Comparison of ENCODE assay signal across 9 cellular contexts in the genomic region with DNA sequence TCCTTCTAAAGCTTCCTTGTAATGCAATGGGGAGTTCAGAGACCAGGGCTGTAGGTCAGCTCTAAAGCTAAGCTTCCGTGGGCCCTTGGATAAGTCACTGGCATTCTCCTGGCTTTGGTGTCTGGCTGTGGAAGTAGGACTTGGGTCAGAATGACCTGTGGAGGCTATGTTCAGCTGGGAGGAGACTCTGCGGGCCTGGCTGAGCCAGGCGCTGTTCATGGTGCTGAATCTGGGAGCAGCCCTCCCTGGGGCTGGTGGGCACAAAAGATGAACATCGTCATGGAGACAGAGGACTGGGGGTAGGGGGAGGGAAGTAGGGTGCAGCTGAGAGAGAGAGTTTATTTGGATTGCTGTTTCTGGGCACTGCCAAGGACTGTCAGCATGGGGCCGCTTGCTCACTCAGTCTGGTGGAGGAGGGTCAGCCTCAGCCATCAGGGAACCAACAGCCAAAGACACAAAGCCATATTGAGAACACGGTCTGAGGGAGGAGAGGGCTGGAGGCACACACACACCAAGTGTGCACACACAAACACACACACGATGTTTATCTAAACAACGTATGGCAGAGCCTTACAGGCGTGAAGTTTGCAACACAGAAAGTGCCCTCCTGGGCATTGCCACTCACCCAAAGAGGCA.
DNase-seq lines count a peak whose midpoint lies in the region; ATAC-seq lines count a peak whose summit lies in the region.
"Had no signal": no experiment of that assay in that cellular context is flagged by ENCODE, and none has a peak within 500 bp of the region (broad histone marks: within the 10 kb centered on the region; RNA-seq: fewer than 3 reads in every experiment).

No MANE protein-coding gene starts in this region.

- DNase-seq in Daoy (ENCODE audit: low read depth) (peak; percentile 37), HT1080 (ENCODE audit: low read depth) (peak; percentile 14), amniotic epithelial cell (ENCODE audit: low read depth) (peak; percentile 25), left lobe of liver (ENCODE audit: low spot score) (no peak), NCI-H524 (lab: John Stamatoyannopoulos, UW) (no peak), superior temporal gyrus (ENCODE audit: extremely low spot score) (no peak)
- DNase-seq: naive thymus-derived CD4-positive, alpha-beta T cell had no signal

- ATAC-seq in left lobe of liver (peak; percentile 60), HG03378 (IDR thresholded peaks at IDR 0.05; ENCODE audit: unreplicated experiment) (no peak), HG03354 (IDR thresholded peaks at IDR 0.05; ENCODE audit: poor library complexity, severe bottlenecking, unreplicated experiment) (no peak)
- ATAC-seq: naive thymus-derived CD4-positive, alpha-beta T cell had no signal

Comparison
In these comparisons a context has a peak if more than half of its experiments do, and no peak if none do; other contexts are left out.
1. DNase-seq: peak in Daoy (single experiment), HT1080 (single experiment) and amniotic epithelial cell (single experiment); none in left lobe of liver (single experiment), NCI-H524 (0 of 2) and superior temporal gyrus (single experiment).